ENCODE assay signal across 1 cellular context in the genomic region with DNA sequence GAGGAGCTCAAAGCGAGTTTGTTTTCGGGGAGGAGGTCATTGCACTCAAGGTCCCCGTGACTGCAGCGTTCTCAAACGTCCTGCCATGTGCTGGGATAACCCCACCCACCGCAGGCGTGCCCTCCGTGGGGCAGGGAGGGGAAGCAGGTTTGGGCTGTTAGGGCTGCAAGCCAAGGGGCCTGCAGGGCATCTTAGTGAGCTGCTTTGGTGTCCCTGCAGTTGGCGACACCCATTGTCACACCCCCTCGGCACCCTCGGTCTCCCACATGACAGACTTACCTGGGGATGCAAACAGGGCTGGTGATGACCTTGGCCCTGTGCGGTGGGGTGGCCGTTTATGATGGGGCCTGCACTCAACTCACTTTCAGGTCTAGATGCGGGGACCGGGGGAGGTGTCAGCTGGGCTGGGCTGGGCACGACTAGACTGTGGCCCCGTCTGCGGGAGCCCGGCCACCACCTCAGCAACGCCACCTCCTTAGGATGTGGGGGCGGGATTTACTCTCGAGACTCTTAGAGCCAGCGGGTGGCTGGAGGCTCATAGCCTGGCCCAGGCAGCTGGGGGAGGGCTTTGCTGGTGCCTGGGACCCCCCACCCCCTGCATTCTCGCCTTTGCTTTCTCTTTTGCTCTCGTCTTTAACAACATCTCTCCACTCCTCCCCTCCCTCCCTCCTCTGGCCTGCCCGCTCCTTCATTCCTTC.
TF ChIP-seq lines count a peak whose summit lies in the region.

No MANE protein-coding gene starts in this region.

TF ChIP-seq in GM23338, 12 proteins besides CTCF, POLR2A, EP300 and RAD21:
- TF ChIP-seq POLR2AphosphoS5 (IDR thresholded peaks at IDR 0.05; ENCODE audit: low read depth) (no peak), NANOG (IDR thresholded peaks at IDR 0.05; ENCODE audit: borderline replicate concordance) (no peak)
- TF ChIP-seq, protein P1, sequence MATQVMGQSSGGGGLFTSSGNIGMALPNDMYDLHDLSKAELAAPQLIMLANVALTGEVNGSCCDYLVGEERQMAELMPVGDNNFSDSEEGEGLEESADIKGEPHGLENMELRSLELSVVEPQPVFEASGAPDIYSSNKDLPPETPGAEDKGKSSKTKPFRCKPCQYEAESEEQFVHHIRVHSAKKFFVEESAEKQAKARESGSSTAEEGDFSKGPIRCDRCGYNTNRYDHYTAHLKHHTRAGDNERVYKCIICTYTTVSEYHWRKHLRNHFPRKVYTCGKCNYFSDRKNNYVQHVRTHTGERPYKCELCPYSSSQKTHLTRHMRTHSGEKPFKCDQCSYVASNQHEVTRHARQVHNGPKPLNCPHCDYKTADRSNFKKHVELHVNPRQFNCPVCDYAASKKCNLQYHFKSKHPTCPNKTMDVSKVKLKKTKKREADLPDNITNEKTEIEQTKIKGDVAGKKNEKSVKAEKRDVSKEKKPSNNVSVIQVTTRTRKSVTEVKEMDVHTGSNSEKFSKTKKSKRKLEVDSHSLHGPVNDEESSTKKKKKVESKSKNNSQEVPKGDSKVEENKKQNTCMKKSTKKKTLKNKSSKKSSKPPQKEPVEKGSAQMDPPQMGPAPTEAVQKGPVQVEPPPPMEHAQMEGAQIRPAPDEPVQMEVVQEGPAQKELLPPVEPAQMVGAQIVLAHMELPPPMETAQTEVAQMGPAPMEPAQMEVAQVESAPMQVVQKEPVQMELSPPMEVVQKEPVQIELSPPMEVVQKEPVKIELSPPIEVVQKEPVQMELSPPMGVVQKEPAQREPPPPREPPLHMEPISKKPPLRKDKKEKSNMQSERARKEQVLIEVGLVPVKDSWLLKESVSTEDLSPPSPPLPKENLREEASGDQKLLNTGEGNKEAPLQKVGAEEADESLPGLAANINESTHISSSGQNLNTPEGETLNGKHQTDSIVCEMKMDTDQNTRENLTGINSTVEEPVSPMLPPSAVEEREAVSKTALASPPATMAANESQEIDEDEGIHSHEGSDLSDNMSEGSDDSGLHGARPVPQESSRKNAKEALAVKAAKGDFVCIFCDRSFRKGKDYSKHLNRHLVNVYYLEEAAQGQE (IDR thresholded peaks at IDR 0.05; ENCODE audit: unreplicated experiment): no peak
